In the genomic region with DNA sequence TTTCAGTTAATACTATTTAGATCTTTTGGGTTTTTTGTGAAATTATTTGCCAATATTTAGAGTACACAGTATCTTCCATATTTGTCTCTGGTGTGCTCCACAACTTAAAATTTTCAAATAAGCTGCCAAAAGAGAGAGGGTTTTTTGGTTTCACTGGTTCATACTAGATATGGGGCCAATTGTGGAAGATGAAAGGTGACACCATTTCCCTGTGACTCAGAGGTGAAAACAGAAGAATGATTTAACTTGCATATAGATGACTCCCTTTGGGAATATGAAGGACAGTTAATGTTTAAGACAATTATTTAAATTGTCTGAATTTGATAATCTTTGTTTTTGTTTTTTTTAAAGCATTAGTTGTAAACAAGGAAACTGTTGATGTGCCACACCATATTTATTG, we compare ENCODE assay signal across 23 cellular contexts. TPM values are rescaled to one million over a fixed set of nuclear protein-coding genes. Genes with fewer than 3 reads are reported as not detected.
DNase-seq lines count a peak whose midpoint lies in the region; ATAC-seq and TF ChIP-seq lines count a peak whose summit lies in the region.
"Had no signal": no experiment of that assay in that cellular context is flagged by ENCODE, and none has a peak within 500 bp of the region (broad histone marks: within the 10 kb centered on the region; RNA-seq: fewer than 3 reads in every experiment).

No MANE protein-coding gene starts in this region.

- peaks cover 16 to 28% (median 22%) of the 10 kb centered on the region in 5 donors for H3K36me3 Mint-ChIP-seq in naive thymus-derived CD4-positive, alpha-beta T cell

- intact Hi-C loops in naive thymus-derived CD4-positive, alpha-beta T cell (cut with micrococcal nuclease): no loop called here
- intact Hi-C loops in esophagus muscularis mucosa (cut with DNase I) (no loop called here), thyroid gland (cut with DNase I) (no loop called here)

- H3K27me3 Mint-ChIP-seq in naive thymus-derived CD4-positive, alpha-beta T cell: no peaks in the 10 kb centered on the region
- H3K27me3 Mint-ChIP-seq: B cell; stimulated activated naive B cell treated with anti-CD40 and anti-IgM and Interleukin-4, amounts not matched to agents 10 μg/mL and 1 μg/mL and 100 μg/mL, for 72 hours; type B pancreatic cell had no signal

- peak overlapping the region in 3 of 10 donors; percentile 11 to 76 (median 74) for H3K4me3 Mint-ChIP-seq in naive thymus-derived CD4-positive, alpha-beta T cell
- H3K4me3 Mint-ChIP-seq: B cell; immature natural killer cell; nephron; stimulated activated naive B cell treated with anti-CD40 and anti-IgM and Interleukin-4, amounts not matched to agents 10 μg/mL and 1 μg/mL and 100 μg/mL, for 72 hours; type B pancreatic cell had no signal

- TF ChIP-seq CTCF in choroid plexus epithelial cell (conservative IDR thresholded peaks at IDR 0.05; ENCODE audit: low read depth, low read length) (no peak), esophagus muscularis mucosa (IDR thresholded peaks at IDR 0.05) (no peak), thyroid gland (IDR thresholded peaks at IDR 0.05) (no peak)

- no peaks in the 10 kb centered on the region for H3K27me3 ChIP-seq in naive thymus-derived CD4-positive, alpha-beta T cell (ENCODE audit: control insufficient read depth in 2 of 2, insufficient read depth in 2 of 2, low read length in 2 of 2)
- H3K27me3 ChIP-seq in esophagus muscularis mucosa (no peaks in the 10 kb centered on the region), thyroid gland (no peaks in the 10 kb centered on the region)
- H3K27me3 ChIP-seq: heart left ventricle had no signal

- TF ChIP-seq EP300 in esophagus muscularis mucosa (IDR thresholded peaks at IDR 0.05): no peak

- peaks cover 31 to 62% (median 57%) of the 10 kb centered on the region in 7 donors for H3K4me1 Mint-ChIP-seq in naive thymus-derived CD4-positive, alpha-beta T cell
- H3K4me1 Mint-ChIP-seq: nephron had no signal

- H3K9me3 Mint-ChIP-seq in naive thymus-derived CD4-positive, alpha-beta T cell: peaks cover 0 to 25% (median 12%) of the 10 kb centered on the region in 11 donors
- H3K9me3 Mint-ChIP-seq: immature natural killer cell; nephron; stimulated activated naive B cell treated with anti-CD40 and anti-IgM and Interleukin-4, amounts not matched to agents 10 μg/mL and 1 μg/mL and 100 μg/mL, for 72 hours; type B pancreatic cell had no signal

- peak; percentile 39 for DNase-seq in ELR (ENCODE audit: low read depth)
- peak; percentile 50 for DNase-seq in OCI-M1 (lab: John Stamatoyannopoulos, UW)
- DNase-seq in choroid plexus epithelial cell (ENCODE audit: low read depth): peak; percentile 53
- DNase-seq in naive thymus-derived CD4-positive, alpha-beta T cell: no peak
- no peak for DNase-seq in esophagus muscularis mucosa (ENCODE audit: extremely low spot score)
- no peak for DNase-seq in T1000 (lab: John Stamatoyannopoulos, UW)
- DNase-seq in thyroid gland: no peak
- DNase-seq: aorta; cortex of kidney; DMS 273 treated with DMSO at 0.1 percent for 48 hours; heart left ventricle; immature natural killer cell; NCI-H1694; NCI-H345; SHP77 treated with DMSO at 0.1 percent for 48 hours; stimulated activated naive B cell treated with anti-CD40 and anti-IgM and Interleukin-4, amounts not matched to agents 10 μg/mL and 1 μg/mL and 100 μg/mL, for 72 hours had no signal

- TF ChIP-seq POLR2A in esophagus muscularis mucosa (IDR thresholded peaks at IDR 0.05; ENCODE audit: low read depth) (no peak), thyroid gland (IDR thresholded peaks at IDR 0.05) (no peak)

- H3K27ac ChIP-seq in naive thymus-derived CD4-positive, alpha-beta T cell (ENCODE audit: low read depth, low read length): no peak overlapping the region
- H3K27ac ChIP-seq in esophagus muscularis mucosa (replicated peaks in 1 of 4) (no peak overlapping the region), thyroid gland (no peak overlapping the region)
- H3K27ac ChIP-seq: heart left ventricle, prostate gland had no signal

- no peaks in the 10 kb centered on the region for H3K9me3 ChIP-seq in naive thymus-derived CD4-positive, alpha-beta T cell (ENCODE audit: control insufficient read depth in 2 of 3, low read length in 3 of 3)
- H3K9me3 ChIP-seq in esophagus muscularis mucosa (no peaks in the 10 kb centered on the region), thyroid gland (no peaks in the 10 kb centered on the region)
- H3K9me3 ChIP-seq: HAP-1, heart left ventricle, prostate gland had no signal

- H3K4me3 ChIP-seq in choroid plexus epithelial cell (ENCODE audit: low read depth, low read length): no peak overlapping the region
- H3K4me3 ChIP-seq in naive thymus-derived CD4-positive, alpha-beta T cell (ENCODE audit: low read length): no peak overlapping the region
- H3K4me3 ChIP-seq in esophagus muscularis mucosa: no peak overlapping the region
- H3K4me3 ChIP-seq in thyroid gland (replicated peaks in 1 of 3): no peak overlapping the region
- H3K4me3 ChIP-seq: HAP-1, heart left ventricle, prostate gland had no signal

- peak overlapping the region in 7 of 9 donors; percentile 75 to 100 (median 96) for H3K27ac Mint-ChIP-seq in naive thymus-derived CD4-positive, alpha-beta T cell
- H3K27ac Mint-ChIP-seq: B cell; immature natural killer cell; nephron; stimulated activated naive B cell treated with anti-CD40 and anti-IgM and Interleukin-4, amounts not matched to agents 10 μg/mL and 1 μg/mL and 100 μg/mL, for 72 hours; type B pancreatic cell had no signal

- CTCF ChIA-PET in naive thymus-derived CD4-positive, alpha-beta T cell (lab: Charles Lee): interaction anchor here (0.5 to 1.1 kb wide), 3 partner anchors 34 to 391 kb away, joined by 3 read pairs; no protein-coding TSS in a partner anchor

- no peaks in the 10 kb centered on the region for H3K36me3 ChIP-seq in naive thymus-derived CD4-positive, alpha-beta T cell (ENCODE audit: control insufficient read depth in 2 of 3, insufficient read depth in 3 of 3, low read length in 3 of 3)
- peaks cover 0 to 21% (median 6%) of the 10 kb centered on the region in 4 donors for H3K36me3 ChIP-seq in esophagus muscularis mucosa
- H3K36me3 ChIP-seq in thyroid gland: peaks cover 0 to 4% of the 10 kb centered on the region in 2 donors
- H3K36me3 ChIP-seq: HAP-1, prostate gland had no signal

- H3K4me1 ChIP-seq in naive thymus-derived CD4-positive, alpha-beta T cell (ENCODE audit: control insufficient read depth in 2 of 2, insufficient read depth in 2 of 2, low read length in 2 of 2): peaks cover 23 to 46% of the 10 kb centered on the region in 2 donors
- H3K4me1 ChIP-seq in esophagus muscularis mucosa (peaks cover 0 to 9% (median 3%) of the 10 kb centered on the region in 4 donors), thyroid gland (no peaks in the 10 kb centered on the region)
- H3K4me1 ChIP-seq: HAP-1, prostate gland had no signal

- POLR2A ChIA-PET in naive thymus-derived CD4-positive, alpha-beta T cell (lab: Charles Lee): interaction anchor here (0.7 to 5.7 kb wide), 5 partner anchors 11 to 37 kb away, joined by 3 to 54 read pairs (median 4); partner anchors contain the start of gene IVNS1ABP

- ATAC-seq in naive thymus-derived CD4-positive, alpha-beta T cell: no peak
- no peak for ATAC-seq in GM18867 (IDR thresholded peaks at IDR 0.05; ENCODE audit: unreplicated experiment)
- ATAC-seq: activated CD4-positive, CD25-positive, alpha-beta regulatory T cell treated with anti-CD3 and anti-CD28 coated beads, Interleukin-2, amount 50 U/mL, for 24 hours; heart left ventricle; stimulated activated naive B cell treated with anti-CD40 and anti-IgM and Interleukin-4, amounts not matched to agents 10 μg/mL and 1 μg/mL and 100 μg/mL, for 72 hours had no signal

RNA-seq across cellular contexts. Expression of gene IVNS1ABP, which starts 37.5 kb away (rescaled TPM):
- total RNA-seq in naive thymus-derived CD4-positive, alpha-beta T cell: 100 to 1,000 TPM; 169 to 268 (median 193) TPM
- polyA plus RNA-seq in naive thymus-derived CD4-positive, alpha-beta T cell: 10 to 100 TPM; 67.0 to 71.0 TPM
- total RNA-seq in esophagus muscularis mucosa (10 to 100 TPM; 19.8 to 51.2 (median 30.5) TPM), thyroid gland (10 to 100 TPM; 51.7 to 87.8 (median 61.1) TPM)

Comparison
In these comparisons a context has a peak if more than half of its experiments do, and no peak if none do; other contexts are left out.
1. DNase-seq: peak in ELR (single experiment), OCI-M1 (single experiment) and choroid plexus epithelial cell (single experiment); none in naive thymus-derived CD4-positive, alpha-beta T cell (0 of 9), esophagus muscularis mucosa (single experiment), T1000 (single experiment) and thyroid gland (0 of 2).